2 cellular contexts compared by ENCODE assay signal in genomic region chr19:29404951-29405727, GRCh38.
TF ChIP-seq lines count a peak whose summit lies in the region.

No MANE protein-coding gene starts in this region.

TF ChIP-seq in HepG2, 621 proteins besides CTCF, POLR2A, EP300 and RAD21 (continued from another document):
- TF ChIP-seq ZNF512 (CRISPR knock-in tag; IDR thresholded peaks at IDR 0.05), result no peak
- TF ChIP-seq CREBL2 (CRISPR knock-in tag; IDR thresholded peaks at IDR 0.05; ENCODE audit: borderline replicate concordance), result no peak
- no peak for TF ChIP-seq KDM4B (CRISPR knock-in tag; IDR thresholded peaks at IDR 0.05)
- TF ChIP-seq LCORL (IDR thresholded peaks at IDR 0.05), result no peak
- TF ChIP-seq LCORL (CRISPR knock-in tag; IDR thresholded peaks at IDR 0.05), result no peak

TF ChIP-seq in WTC11, 78 proteins besides CTCF, POLR2A, EP300 and RAD21 (continued from another document):
- TF ChIP-seq ZBTB43 (CRISPR knock-in tag; IDR thresholded peaks at IDR 0.05) (no peak), AR (CRISPR knock-in tag; IDR thresholded peaks at IDR 0.05) (no peak), MAX (CRISPR knock-in tag; IDR thresholded peaks at IDR 0.05) (peak; percentile 27; the same call in 1 of the 2 replicates), NFE2L1 (CRISPR knock-in tag; IDR thresholded peaks at IDR 0.05) (no peak), PRRX2 (CRISPR knock-in tag; IDR thresholded peaks at IDR 0.05) (no peak), ZNF121 (CRISPR knock-in tag; IDR thresholded peaks at IDR 0.05) (no peak)
